ENCODE assay signal across 8 cellular contexts in genomic region chr14:50533314-50533705, GRCh38. TPM values are rescaled to one million over a fixed set of nuclear protein-coding genes. Genes with fewer than 3 reads are reported as not detected.
DNase-seq lines count a peak whose midpoint lies in the region; ATAC-seq and TF ChIP-seq lines count a peak whose summit lies in the region.

No MANE protein-coding gene starts in this region.

- H3K4me3 Mint-ChIP-seq in Calu3 (ENCODE audit: low read depth, unreplicated experiment) = peak overlapping the region; percentile 67
- H3K4me3 Mint-ChIP-seq in nephron = peak overlapping the region; percentile 84 to 95 (median 92)

- H3K27ac Mint-ChIP-seq in Calu3 (ENCODE audit: unreplicated experiment) (peak overlapping the region; percentile 70), nephron (peak overlapping the region; percentile 60 to 93 (median 90))

- peaks cover 3% of the 10 kb centered on the region for H3K9me3 Mint-ChIP-seq in Calu3 (ENCODE audit: low read depth, unreplicated experiment)
- H3K9me3 Mint-ChIP-seq in nephron = peaks cover 10% of the 10 kb centered on the region

- H3K36me3 Mint-ChIP-seq in Calu3 (ENCODE audit: insufficient read depth, unreplicated experiment) (peaks cover 33% of the 10 kb centered on the region), nephron (ENCODE audit: low read depth) (no peaks in the 10 kb centered on the region)

- H3K27me3 Mint-ChIP-seq in Calu3 (ENCODE audit: unreplicated experiment) = no peaks in the 10 kb centered on the region
- no peaks in the 10 kb centered on the region for H3K27me3 Mint-ChIP-seq in nephron (ENCODE audit: low read depth)

- intact Hi-C loops in Calu3 (cut with micrococcal nuclease; ENCODE audit: unreplicated experiment) = loop anchor here (1.0 to 10.0 kb wide), 5 partner anchors 91 to 669 kb away; partner anchors contain the start of genes CDKL1 and VCPKMT
- intact Hi-C loops in Right ventricle myocardium inferior (cut with DNase I) = loop anchor here (2.0 to 5.0 kb wide), 3 partner anchors 191 to 666 kb away; partner anchors contain the start of genes DMAC2L and L2HGDH

- H3K4me1 Mint-ChIP-seq in Calu3 (ENCODE audit: low read depth, unreplicated experiment) = peaks cover 25% of the 10 kb centered on the region
- H3K4me1 Mint-ChIP-seq in nephron = peaks cover 37% of the 10 kb centered on the region

- DNase-seq in Calu3 (no peak), caudate nucleus (lab: John Stamatoyannopoulos, UW) (no peak), AML-193 (lab: John Stamatoyannopoulos, UW) (no peak), kidney glomerular epithelial cell (lab: John Stamatoyannopoulos, UW) (no peak), Right ventricle myocardium inferior (ENCODE audit: missing footprints) (no peak)

- BruUV-seq in Calu3 (replicated peaks; lab: Mats Ljungman, UMichigan) = TSS peak; percentile 60

- ATAC-seq in HG03354 (IDR thresholded peaks at IDR 0.05; ENCODE audit: poor library complexity, severe bottlenecking, unreplicated experiment) = peak; percentile 8
- no peak for ATAC-seq in HG03196 (IDR thresholded peaks at IDR 0.05; ENCODE audit: unreplicated experiment)
- no peak for ATAC-seq in Right ventricle myocardium inferior

- CTCF ChIA-PET in Calu3 (lab: Charles Lee) = no interaction called here

- no peak for TF ChIP-seq CTCF in Calu3 (IDR thresholded peaks at IDR 0.05; ENCODE audit: unreplicated experiment)
- TF ChIP-seq CTCF in nephron (IDR thresholded peaks at IDR 0.05; ENCODE audit: unreplicated experiment in 3 of 3) = no peak

- peak overlapping the region; percentile 95 for H3K27ac ChIP-seq in caudate nucleus (ENCODE audit: low read depth, low read length)

RNA-seq across cellular contexts. Expression of gene MAP4K5, which starts 0.9 kb away (rescaled TPM):
- total RNA-seq in Calu3 (2022) = 67.4 and 69.0 TPM in 2 replicates
- 14.3 TPM for total RNA-seq in Right ventricle myocardium inferior

RNA-seq across cellular contexts. Expression of gene ATL1, which starts 26.6 kb away (rescaled TPM):
- total RNA-seq in Calu3 (2022) (3.1 and 4.9 TPM in 2 replicates), Right ventricle myocardium inferior (1.1 TPM)
